In genomic region chr3:117017135-117017990, GRCh38 we compare ENCODE assay signal across 15 cellular contexts.
DNase-seq lines count a peak whose midpoint lies in the region; ATAC-seq, FAIRE-seq and TF ChIP-seq lines count a peak whose summit lies in the region.
"Had no signal": no experiment of that assay in that cellular context is flagged by ENCODE, and none has a peak within 500 bp of the region (broad histone marks: within the 10 kb centered on the region; RNA-seq: fewer than 3 reads in every experiment).

No MANE protein-coding gene starts in this region.

- H3K27ac ChIP-seq in OCI-LY3 (ENCODE audit: low read length) = peak overlapping the region; percentile 47
- H3K27ac ChIP-seq: colonic mucosa, heart right ventricle had no signal

- FAIRE-seq in RCC 7860 (lab: Jason Lieb, UNC) = no peak

- H4K20me1 ChIP-seq in OCI-LY3 (ENCODE audit: insufficient read depth, low read length) = no peaks in the 10 kb centered on the region
- H4K20me1 ChIP-seq: BLaER1 treated with 17β-estradiol and CSF1 and Interleukin-3, amounts not matched to agents 10 nM and 100 nM had no signal

- H3K4me1 ChIP-seq in OCI-LY3 (ENCODE audit: low read length) = peaks cover 47% of the 10 kb centered on the region
- H3K4me1 ChIP-seq: colonic mucosa had no signal

- no peaks in the 10 kb centered on the region for H3K9me3 ChIP-seq in OCI-LY3 (ENCODE audit: insufficient read depth, low read length)
- H3K9me3 ChIP-seq: BLaER1 treated with 17β-estradiol and CSF1 and Interleukin-3, amounts not matched to agents 10 nM and 100 nM; colonic mucosa; heart right ventricle had no signal

- H3K4me3 ChIP-seq in OCI-LY3 (ENCODE audit: low read length) = peak overlapping the region; percentile 47
- H3K4me3 ChIP-seq: BLaER1 treated with 17β-estradiol and CSF1 and Interleukin-3, amounts not matched to agents 10 nM and 100 nM; colonic mucosa; heart right ventricle had no signal

- no peak overlapping the region for H2AFZ ChIP-seq in OCI-LY3 (ENCODE audit: low read depth, low read length)

- ATAC-seq in GM18508 (IDR thresholded peaks at IDR 0.05; ENCODE audit: insufficient read depth, unreplicated experiment) (peak; percentile 61), GM21360 (IDR thresholded peaks at IDR 0.05; ENCODE audit: unreplicated experiment) (peak; percentile 77), HG02973 (IDR thresholded peaks at IDR 0.05; ENCODE audit: unreplicated experiment) (peak; percentile 81)

- no peaks in the 10 kb centered on the region for H3K79me2 ChIP-seq in OCI-LY3 (ENCODE audit: low read length)

- no peak overlapping the region for H3K9ac ChIP-seq in OCI-LY3 (ENCODE audit: low read length)
- H3K9ac ChIP-seq: BLaER1 treated with 17β-estradiol and CSF1 and Interleukin-3, amounts not matched to agents 10 nM and 100 nM had no signal

- H3K36me3 ChIP-seq in OCI-LY3 (replicated peaks; ENCODE audit: low read depth, low read length) = no peaks in the 10 kb centered on the region
- H3K36me3 ChIP-seq: BLaER1 treated with 17β-estradiol and CSF1 and Interleukin-3, amounts not matched to agents 10 nM and 100 nM; colonic mucosa; heart right ventricle had no signal

- DNase-seq in NCI-H748 treated with DMSO at 0.1 percent for 48 hours (lab: John Stamatoyannopoulos, UW) (no peak), NCI-H1436 (lab: John Stamatoyannopoulos, UW) (no peak), RCC 7860 (ENCODE audit: low spot score) (no peak), retina (no peak)
- DNase-seq: activated CD4-positive, alpha-beta T cell treated with anti-CD3 and anti-CD28 coated beads, Interleukin-2, amount 50 U/mL, for 1 hour; activated naive CD4-positive, alpha-beta T cell treated with anti-CD3 and anti-CD28 coated beads for 36 hours; colonic mucosa; heart right ventricle; midbrain; NCI-H2029 had no signal

- H3K27me3 ChIP-seq in OCI-LY3 (ENCODE audit: low read depth, low read length) = no peaks in the 10 kb centered on the region; the same call in 1 of the 2 replicates
- H3K27me3 ChIP-seq: BLaER1 treated with 17β-estradiol and CSF1 and Interleukin-3, amounts not matched to agents 10 nM and 100 nM; colonic mucosa had no signal

- peak overlapping the region; percentile 86 for H3K4me2 ChIP-seq in OCI-LY3 (ENCODE audit: low read length)

- no peak for TF ChIP-seq CTCF in OCI-LY3 (IDR thresholded peaks at IDR 0.05; ENCODE audit: low read depth, low read length)
